ENCODE assay signal across 12 cellular contexts in genomic region chr6:96509281-96509680, GRCh38. TPM values are rescaled to one million over a fixed set of nuclear protein-coding genes. Genes with fewer than 3 reads are reported as not detected.
"Had no signal": no experiment of that assay in that cellular context is flagged by ENCODE, and none has a peak within 500 bp of the region (broad histone marks: within the 10 kb centered on the region; RNA-seq: fewer than 3 reads in every experiment).

No MANE protein-coding gene starts in this region.

- ATAC-seq: GM23338, HCT116 had no signal

- FAIRE-seq: H1, H54 had no signal

- H3K9me3 ChIP-seq: HAP-1 had no signal

- H3K4me3 ChIP-seq: GM23248, GM23338, HAP-1 had no signal

- H3K27ac ChIP-seq: GM23248 had no signal

- H3K4me2 ChIP-seq: GM23338 had no signal

- H3K9ac ChIP-seq: GM23248 had no signal

- H3K4me1 ChIP-seq: HAP-1 had no signal

- DNase-seq: GM23248, GOT3, H7, H9, HCEC 1CT, HFFc6 had no signal

- H3K36me3 ChIP-seq: HAP-1 had no signal

- H2AFZ ChIP-seq: GM23248, GM23338 had no signal

RNA-seq across cellular contexts. Expression of gene FHL5, which starts 53.6 kb away (rescaled TPM):
- total RNA-seq: GM23248, GM23338, H1, H4, H7, H9, HFFc6 had no signal
- polyA plus RNA-seq: GM23248, GM23338, H1 had no signal
